In genomic region chr1:186059311-186059710, GRCh38 we compare ENCODE assay signal across 11 cellular contexts.
DNase-seq lines count a peak whose midpoint lies in the region; ATAC-seq, FAIRE-seq and TF ChIP-seq lines count a peak whose summit lies in the region.
"Had no signal": no experiment of that assay in that cellular context is flagged by ENCODE, and none has a peak within 500 bp of the region (broad histone marks: within the 10 kb centered on the region; RNA-seq: fewer than 3 reads in every experiment).

No MANE protein-coding gene starts in this region.

- BruUV-seq in K562 (replicated peaks; lab: Mats Ljungman, UMichigan): no TSS peak

- no peaks in the 10 kb centered on the region for H3K79me2 ChIP-seq in K562 (ENCODE audit: control insufficient read depth, insufficient read depth, low read length)

- peaks cover 0 to 4% of the 10 kb centered on the region in 2 experiments; a peak in 1 of 5 replicates for H3K4me1 ChIP-seq in K562 (replicated peaks in 1 of 2; ENCODE audit: control insufficient read depth in 2 of 2, insufficient read depth in 2 of 2, low read length in 2 of 2)
- H3K4me1 ChIP-seq in left lung: peaks cover 0 to 3% of the 10 kb centered on the region in 2 donors

- peak overlapping the region; percentile 49; the same call in 1 of the 2 replicates for H2AFZ ChIP-seq in K562 (ENCODE audit: low read depth, low read length)

- H3K9me3 ChIP-seq in K562 (replicated peaks; ENCODE audit: control insufficient read depth, insufficient read depth, low read depth, low read length) (no peaks in the 10 kb centered on the region), left lung (no peaks in the 10 kb centered on the region)

- intact Hi-C loops in K562 (cut with micrococcal nuclease): no loop called here
- intact Hi-C loops in left lung (cut with DNase I): no loop called here

- in situ Hi-C loops in Caki2 (cut with HindIII; ENCODE audit: low pct_unique_long_range_greater_than_20kb, low sequenced_read_pairs) (no loop called here), K562 (cut with MboI) (no loop called here)

- TF ChIP-seq CTCF in K562 (IDR thresholded peaks at IDR 0.05 in 2 of 3, conservative IDR thresholded peaks at IDR 0.05 in 1 of 3; ENCODE audit: insufficient read depth in 2 of 3, low read depth in 1 of 3, low read length in 3 of 3): no peak
- no peak for TF ChIP-seq CTCF in left lung (IDR thresholded peaks at IDR 0.05)

- H3K27ac ChIP-seq in K562 (ENCODE audit: extremely low read depth, low read depth, low read length): no peak overlapping the region
- peak overlapping the region in 1 of 2 donors; percentile 61 for H3K27ac ChIP-seq in left lung

- TF ChIP-seq RAD21 in K562 (CRISPR knock-in tag; conservative IDR thresholded peaks at IDR 0.05 in 1 of 2, IDR thresholded peaks at IDR 0.05 in 1 of 2): no peak

- H3K36me3 ChIP-seq in K562 (ENCODE audit: control insufficient read depth, insufficient read depth, low read length) (no peaks in the 10 kb centered on the region), left lung (no peaks in the 10 kb centered on the region)

- no peak for FAIRE-seq in K562 (lab: Jason Lieb, UNC)

- no peaks in the 10 kb centered on the region for H4K20me1 ChIP-seq in K562 (replicated peaks; ENCODE audit: control insufficient read depth, insufficient read depth, low read length)

- 0% methylated on average over 1 of the region's 1 CpG for WGBS in K562 (ENCODE audit: insufficient coverage, low coverage, missing lambda C conversion rate)

- no peak overlapping the region for H3K4me2 ChIP-seq in K562 (ENCODE audit: insufficient read depth, low read length)

- POLR2A ChIA-PET in K562 (lab: Yijun Ruan, JAX): no interaction called here

- DNase-seq in Caki2 (ENCODE audit: low read depth) (peak; percentile 70), K562 (ENCODE audit: extremely low read depth in 1 of 4, low spot score in 3 of 4) (no peak), left lung (no peak), ecto neural progenitor cell (ENCODE audit: low spot score) (no peak), NOMO-1 (lab: John Stamatoyannopoulos, UW; ENCODE audit: unreplicated experiment in 2 of 2) (no peak)
- DNase-seq in activated effector memory CD4-positive, alpha-beta T cell treated with Interleukin-2 at 50 U/mL for 16 hours: no peak
- DNase-seq: amygdala, foreskin melanocyte, H9 had no signal

- H3K27me3 ChIP-seq in K562 (ENCODE audit: control insufficient read depth in 2 of 2, insufficient read depth in 2 of 2, low read length in 2 of 2) (no peaks in the 10 kb centered on the region), left lung (no peaks in the 10 kb centered on the region)

- TF ChIP-seq POLR2A in K562 (conservative IDR thresholded peaks at IDR 0.05): no peak

- ATAC-seq in HG02678 (IDR thresholded peaks at IDR 0.05; ENCODE audit: unreplicated experiment) (peak; percentile 52), K562 (peak; percentile 44; the same call in 1 of the 3 replicates), left lung (peak; percentile 79), GM19452 (IDR thresholded peaks at IDR 0.05; ENCODE audit: unreplicated experiment) (no peak)

- H3K4me3 ChIP-seq in K562 (no peak overlapping the region), left lung (no peak overlapping the region)

- no peak for TF ChIP-seq EP300 in K562 (IDR thresholded peaks at IDR 0.05; ENCODE audit: low read length)

- CTCF ChIA-PET in K562 (lab: Yijun Ruan, JAX; ENCODE audit: low intra/inter-chr PET ratio): no interaction called here

- H3K9me1 ChIP-seq in K562 (ENCODE audit: control insufficient read depth, insufficient read depth, low read length): no peaks in the 10 kb centered on the region

- H3K9ac ChIP-seq in K562 (ENCODE audit: insufficient read depth in 1 of 2, low read depth in 2 of 2, low read length in 2 of 2): no peak overlapping the region

TF ChIP-seq in K562, 482 proteins besides CTCF, POLR2A, EP300 and RAD21:
- TF ChIP-seq HMBOX1 (IDR thresholded peaks at IDR 0.05): peak; percentile 15; the same call in 1 of the 2 replicates
- no peak for TF ChIP-seq ETV1 (tag; conservative IDR thresholded peaks at IDR 0.05; ENCODE audit: low read depth)
- peak; percentile 88 for TF ChIP-seq CEBPB (tag; IDR thresholded peaks at IDR 0.05)
- TF ChIP-seq ARID1B (IDR thresholded peaks at IDR 0.05): 0 out of 2 replicates have a peak, but pooled peaks have one; percentile 11
- TF ChIP-seq CEBPG (CRISPR knock-in tag; IDR thresholded peaks at IDR 0.05): no peak; the same call in 1 of the 2 replicates
- peak; percentile 77 to 85 for TF ChIP-seq CEBPG (tag; conservative IDR thresholded peaks at IDR 0.05 in 1 of 2, IDR thresholded peaks at IDR 0.05 in 1 of 2)
- TF ChIP-seq NR2C2 (CRISPR knock-in tag; IDR thresholded peaks at IDR 0.05): no peak
- no peak for TF ChIP-seq NR2C2 (tag; IDR thresholded peaks at IDR 0.05)
